Comparison of ENCODE assay signal across 8 cellular contexts in the genomic region with DNA sequence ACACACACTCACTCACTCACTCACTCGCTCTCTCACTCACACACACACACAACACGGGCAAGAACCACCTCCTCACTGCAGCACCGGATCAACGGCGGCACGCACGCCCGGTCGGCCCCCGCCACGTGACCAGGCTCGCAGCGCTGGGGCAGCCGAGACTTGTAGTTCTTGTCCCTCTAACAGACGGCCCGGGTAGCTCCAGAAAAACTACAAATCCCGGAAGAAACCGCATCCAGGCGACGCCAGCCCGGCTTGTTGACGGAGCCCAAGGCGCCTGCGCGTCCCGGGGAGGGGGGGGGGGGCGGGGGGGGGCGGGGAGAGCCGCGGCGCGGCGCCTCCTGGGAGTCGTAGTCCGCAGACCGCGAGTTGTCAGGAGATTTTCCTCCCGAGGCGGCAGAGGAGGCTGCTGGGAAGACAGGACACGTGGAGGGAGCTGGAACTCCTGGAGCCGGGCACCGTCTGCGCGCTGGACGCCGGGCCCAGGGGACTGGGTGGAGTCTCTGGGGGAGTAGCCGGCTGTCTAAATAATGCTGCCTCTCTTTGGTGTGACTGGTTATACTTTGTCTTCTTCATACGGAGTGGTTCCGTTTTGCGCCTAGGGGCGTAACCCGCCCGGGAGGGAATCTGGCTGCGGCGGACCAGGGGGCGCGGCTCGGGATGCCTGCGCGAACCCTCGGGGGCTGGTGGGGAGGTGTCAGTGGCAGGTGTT. TPM values are rescaled to one million over a fixed set of nuclear protein-coding genes. Genes with fewer than 3 reads are reported as not detected.
DNase-seq lines count a peak whose midpoint lies in the region; ATAC-seq and TF ChIP-seq lines count a peak whose summit lies in the region.

A gene with protein sequence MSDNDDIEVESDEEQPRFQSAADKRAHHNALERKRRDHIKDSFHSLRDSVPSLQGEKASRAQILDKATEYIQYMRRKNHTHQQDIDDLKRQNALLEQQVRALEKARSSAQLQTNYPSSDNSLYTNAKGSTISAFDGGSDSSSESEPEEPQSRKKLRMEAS (minus strand): TSS at position 77 of the 709 bp plus-strand sequence. CDS start 178 bp downstream, outside the sequence.

- peak within 1 kb of the TSS; percentile 69 for H3K27ac ChIP-seq in DOHH2 (ENCODE audit: low read depth, low read length)
- H3K27ac ChIP-seq in GM23338 (ENCODE audit: low read depth), result peak within 1 kb of the TSS; percentile 64
- peak within 1 kb of the TSS; percentile 85 for H3K27ac ChIP-seq in RWPE1

- no peaks in the 10 kb centered on the region for H3K27me3 ChIP-seq in DOHH2 (ENCODE audit: control insufficient read depth, low read length)
- peaks cover 6% of the 10 kb centered on the region; the same call in 1 of the 2 replicates for H3K27me3 ChIP-seq in GM23338 (ENCODE audit: insufficient read depth)

- CTCF ChIA-PET in RWPE1 (lab: Yijun Ruan, JAX), result no interaction called here

- H3K9me2 ChIP-seq in DOHH2 (replicated peaks; ENCODE audit: control insufficient read depth, low read length) (no peaks in the 10 kb centered on the region), GM23338 (ENCODE audit: insufficient read depth) (no peaks in the 10 kb centered on the region)

- H4K20me1 ChIP-seq in DOHH2 (ENCODE audit: control insufficient read depth, insufficient read depth, low read depth, low read length) (no peaks in the 10 kb centered on the region), GM23338 (replicated peaks; ENCODE audit: insufficient read depth) (peaks cover 6% of the 10 kb centered on the region)

- no peaks in the 10 kb centered on the region for H3K9me3 ChIP-seq in DOHH2 (ENCODE audit: control insufficient read depth, insufficient read depth, low read length)

- intact Hi-C loops in activated T-helper 2 cell treated with anti-CD3 and anti-CD28 coated beads, Interferon-gamma antibody, Interleukin-2, Interleukin-4, amounts not matched to agents 10 μg/mL and 5 μg/mL and 100 μg/mL, durations not matched to agents 14 hours and 24 hours and 36 hours (cut with micrococcal nuclease), result loop anchor here (1.0 to 5.0 kb wide), 9 partner anchors 60 to 595 kb away; a partner anchor contains a TSS

- H3K4me3 Mint-ChIP-seq in GM23338, result peak within 1 kb of the TSS; percentile 92
- peak within 1 kb of the TSS; percentile 92 for H3K4me3 Mint-ChIP-seq in activated T-helper 2 cell treated with anti-CD3 and anti-CD28 coated beads, Interferon-gamma antibody, Interleukin-2, Interleukin-4, amounts not matched to agents 10 μg/mL and 5 μg/mL and 100 μg/mL, durations not matched to agents 14 hours and 24 hours and 36 hours (ENCODE audit: low read depth)
- H3K4me3 Mint-ChIP-seq in naive thymus-derived CD8-positive, alpha-beta T cell, result peak within 1 kb of the TSS; percentile 77 to 99 (median 96)

- peak within 1 kb of the TSS; percentile 99 for H2AFZ ChIP-seq in GM23338

- H3K27me3 Mint-ChIP-seq in GM23338 (ENCODE audit: insufficient read depth, low read depth, poor library complexity), result peaks cover 13% of the 10 kb centered on the region
- peaks cover 6% of the 10 kb centered on the region for H3K27me3 Mint-ChIP-seq in activated T-helper 2 cell treated with anti-CD3 and anti-CD28 coated beads, Interferon-gamma antibody, Interleukin-2, Interleukin-4, amounts not matched to agents 10 μg/mL and 5 μg/mL and 100 μg/mL, durations not matched to agents 14 hours and 24 hours and 36 hours (ENCODE audit: low read depth)
- H3K27me3 Mint-ChIP-seq in naive thymus-derived CD8-positive, alpha-beta T cell, result peaks cover 0 to 1% (median 0%) of the 10 kb centered on the region in 5 donors

- H3F3A ChIP-seq in DOHH2 (ENCODE audit: control insufficient read depth, insufficient read depth), result no peaks in the 10 kb centered on the region
- no peaks in the 10 kb centered on the region for H3F3A ChIP-seq in GM23338 (replicated peaks; ENCODE audit: low read depth)

- H3K4me3 ChIP-seq in DOHH2 (ENCODE audit: low read length) (peak within 1 kb of the TSS; percentile 89), GM23338 (peak within 1 kb of the TSS; percentile 78), LNCaP clone FGC (ENCODE audit: low read depth, low read length) (peak within 1 kb of the TSS; percentile 96), fibroblast of mammary gland (ENCODE audit: control insufficient read depth, low read depth, low read length) (peak within 1 kb of the TSS; percentile 74)

- H3K4me2 ChIP-seq in DOHH2 (ENCODE audit: low read length) (peak within 1 kb of the TSS; percentile 74), GM23338 (peak within 1 kb of the TSS; percentile 91)

- no peaks in the 10 kb centered on the region for H3K9me3 Mint-ChIP-seq in GM23338
- H3K9me3 Mint-ChIP-seq in activated T-helper 2 cell treated with anti-CD3 and anti-CD28 coated beads, Interferon-gamma antibody, Interleukin-2, Interleukin-4, amounts not matched to agents 10 μg/mL and 5 μg/mL and 100 μg/mL, durations not matched to agents 14 hours and 24 hours and 36 hours, result no peaks in the 10 kb centered on the region
- H3K9me3 Mint-ChIP-seq in naive thymus-derived CD8-positive, alpha-beta T cell, result no peaks in the 10 kb centered on the region

- TF ChIP-seq CTCF in DOHH2 (IDR thresholded peaks at IDR 0.05; ENCODE audit: low read depth, low read length, poor library complexity, severe bottlenecking) (no peak), GM23338 (conservative IDR thresholded peaks at IDR 0.05; ENCODE audit: low read depth in 2 of 2) (no peak), LNCaP clone FGC (IDR thresholded peaks at IDR 0.05; ENCODE audit: control insufficient read depth, extremely low read depth, insufficient read depth) (no peak), RWPE1 (conservative IDR thresholded peaks at IDR 0.05; ENCODE audit: low read depth) (no peak), fibroblast of mammary gland (conservative IDR thresholded peaks at IDR 0.05; ENCODE audit: control insufficient read depth, insufficient read depth, low read depth, low read length) (no peak)

- peak; percentile 94 for ATAC-seq in GM23338
- peak; percentile 89 to 92 for ATAC-seq in naive thymus-derived CD8-positive, alpha-beta T cell

- peak; percentile 99 for DNase-seq in GM23338 (ENCODE audit: low spot score)
- peak; percentile 97 for DNase-seq in LNCaP clone FGC (ENCODE audit: low read depth)
- peak; percentile 98 for DNase-seq in RWPE1 (ENCODE audit: low spot score)
- DNase-seq in activated T-helper 2 cell treated with anti-CD3 and anti-CD28 coated beads, Interferon-gamma antibody, Interleukin-2, Interleukin-4, amounts not matched to agents 10 μg/mL and 5 μg/mL and 100 μg/mL, durations not matched to agents 14 hours and 24 hours and 36 hours (ENCODE audit: low spot score), result peak; percentile 99
- DNase-seq in fibroblast of mammary gland (ENCODE audit: low read depth), result peak; percentile 98
- DNase-seq in naive thymus-derived CD8-positive, alpha-beta T cell, result peak; percentile 93 to 100 (median 99)
- peak; percentile 97 to 100 (median 99) for DNase-seq in stimulated activated naive CD4-positive, alpha-beta T cell (lab: John Stamatoyannopoulos, UW)

- H3K27ac Mint-ChIP-seq in GM23338, result peak within 1 kb of the TSS; percentile 96
- peak within 1 kb of the TSS; percentile 94 for H3K27ac Mint-ChIP-seq in activated T-helper 2 cell treated with anti-CD3 and anti-CD28 coated beads, Interferon-gamma antibody, Interleukin-2, Interleukin-4, amounts not matched to agents 10 μg/mL and 5 μg/mL and 100 μg/mL, durations not matched to agents 14 hours and 24 hours and 36 hours
- peak within 1 kb of the TSS; percentile 95 to 100 (median 97) for H3K27ac Mint-ChIP-seq in naive thymus-derived CD8-positive, alpha-beta T cell

- peaks cover 44% of the 10 kb centered on the region for H3K4me1 ChIP-seq in DOHH2 (ENCODE audit: control insufficient read depth, low read length)
- H3K4me1 ChIP-seq in GM23338 (ENCODE audit: insufficient read depth), result peaks cover 10% of the 10 kb centered on the region

- H3K4me1 Mint-ChIP-seq in GM23338, result peaks cover 14% of the 10 kb centered on the region
- peaks cover 40% of the 10 kb centered on the region for H3K4me1 Mint-ChIP-seq in activated T-helper 2 cell treated with anti-CD3 and anti-CD28 coated beads, Interferon-gamma antibody, Interleukin-2, Interleukin-4, amounts not matched to agents 10 μg/mL and 5 μg/mL and 100 μg/mL, durations not matched to agents 14 hours and 24 hours and 36 hours (ENCODE audit: low read depth)
- peaks cover 13 to 40% (median 32%) of the 10 kb centered on the region in 4 donors for H3K4me1 Mint-ChIP-seq in naive thymus-derived CD8-positive, alpha-beta T cell

- H3K36me3 ChIP-seq in DOHH2 (ENCODE audit: control insufficient read depth, low read length) (peaks cover 21% of the 10 kb centered on the region), GM23338 (ENCODE audit: insufficient read depth) (no peaks in the 10 kb centered on the region)

- H3K36me3 Mint-ChIP-seq in GM23338 (ENCODE audit: low read depth), result peaks cover 24% of the 10 kb centered on the region
- H3K36me3 Mint-ChIP-seq in activated T-helper 2 cell treated with anti-CD3 and anti-CD28 coated beads, Interferon-gamma antibody, Interleukin-2, Interleukin-4, amounts not matched to agents 10 μg/mL and 5 μg/mL and 100 μg/mL, durations not matched to agents 14 hours and 24 hours and 36 hours (ENCODE audit: low read depth), result peaks cover 21% of the 10 kb centered on the region
- H3K36me3 Mint-ChIP-seq in naive thymus-derived CD8-positive, alpha-beta T cell, result peaks cover 0 to 17% (median 2%) of the 10 kb centered on the region in 3 donors

- H3K79me2 ChIP-seq in DOHH2 (ENCODE audit: control insufficient read depth, low read length) (peaks cover 45% of the 10 kb centered on the region), GM23338 (replicated peaks; ENCODE audit: insufficient read depth) (peaks cover 38% of the 10 kb centered on the region)

- POLR2A ChIA-PET in RWPE1 (lab: Yijun Ruan, JAX; ENCODE audit: low non-redundant PET), result no interaction called here
- POLR2A ChIA-PET in naive thymus-derived CD8-positive, alpha-beta T cell (lab: Charles Lee), result interaction anchor here (0.6 to 1.4 kb wide), 10 partner anchors 9 to 1559 kb away, joined by 3 to 10 read pairs (median 3); no protein-coding TSS in a partner anchor

TF ChIP-seq in GM23338, 12 proteins besides CTCF, POLR2A, EP300 and RAD21 (continues in another document):
- TF ChIP-seq JUNB (IDR thresholded peaks at IDR 0.05; ENCODE audit: unreplicated experiment), result no peak

RNA-seq across cellular contexts. Expression of the gene that starts here (rescaled TPM):
- 25.0 and 31.8 TPM in 2 replicates for total RNA-seq in GM23338 (2014; rRNA removed; shearing (Covaris generic))
- 27.7 and 31.8 TPM in 2 replicates for polyA plus RNA-seq in GM23338 (2016; fragmentation: Nextera tagmentation; extraction: Ambion mirVana)
- total RNA-seq in activated T-helper 2 cell treated with anti-CD3 and anti-CD28 coated beads, Interferon-gamma antibody, Interleukin-2, Interleukin-4, amounts not matched to agents 10 μg/mL and 5 μg/mL and 100 μg/mL, durations not matched to agents 14 hours and 24 hours and 36 hours, result 113 and 115 TPM in 2 replicates
- total RNA-seq in naive thymus-derived CD8-positive, alpha-beta T cell, result 100 to 1,000 TPM; 200 to 216 TPM
- polyA plus RNA-seq in naive thymus-derived CD8-positive, alpha-beta T cell, result 100 to 1,000 TPM; 121 to 140 (median 131) TPM

Comparison
In these comparisons a context has a peak if more than half of its experiments do, and no peak if none do; other contexts are left out.
1. Peak in every context shown above with its lines: DNase-seq, ATAC-seq, H3K4me3 ChIP-seq and H3K27ac ChIP-seq.